21 cellular contexts compared by ENCODE assay signal in genomic region chr5:147397616-147398015, GRCh38.
A peak's percentile ranks its signal among the peaks of the same experiment; 100 is the strongest.
DNase-seq lines count a peak whose midpoint lies in the region; ATAC-seq and TF ChIP-seq lines count a peak whose summit lies in the region.
"Had no signal": no experiment of that assay in that cellular context is flagged by ENCODE, and none has a peak within 500 bp of the region (broad histone marks: within the 10 kb centered on the region; RNA-seq: fewer than 3 reads in every experiment).

No MANE protein-coding gene starts in this region.

- H3K36me3 ChIP-seq in H7 (replicated peaks; ENCODE audit: control insufficient read depth, insufficient read depth, low read length) = peaks cover 49% of the 10 kb centered on the region
- H3K36me3 ChIP-seq in OCI-LY1 (ENCODE audit: insufficient read depth, low read length) = no peaks in the 10 kb centered on the region

- no peaks in the 10 kb centered on the region for H3K36me3 Mint-ChIP-seq in effector memory CD8-positive, alpha-beta T cell (ENCODE audit: insufficient read depth)
- no peaks in the 10 kb centered on the region for H3K36me3 Mint-ChIP-seq in natural killer cell
- H3K36me3 Mint-ChIP-seq: T-cell had no signal

- H3K9me2 ChIP-seq in OCI-LY1 (ENCODE audit: low read depth, low read length) = no peaks in the 10 kb centered on the region

- H3K9ac ChIP-seq in OCI-LY1 (ENCODE audit: low read length) = no peak overlapping the region

- TF ChIP-seq CTCF in C4-2B (conservative IDR thresholded peaks at IDR 0.05) = peak; percentile 20
- TF ChIP-seq CTCF in OCI-LY1 (IDR thresholded peaks at IDR 0.05; ENCODE audit: low read length) = peak; percentile 25; the same call in 1 of the 2 replicates
- TF ChIP-seq CTCF in epithelial cell of proximal tubule (conservative IDR thresholded peaks at IDR 0.05; ENCODE audit: low read depth, low read length) = peak; percentile 26
- TF ChIP-seq CTCF in natural killer cell (IDR thresholded peaks at IDR 0.05) = no peak

- H3K4me3 ChIP-seq in H7 (ENCODE audit: insufficient read depth, low read depth, low read length) = no peak overlapping the region
- no peak overlapping the region for H3K4me3 ChIP-seq in OCI-LY1 (ENCODE audit: low read depth, low read length, poor library complexity, severe bottlenecking)
- H3K4me3 ChIP-seq in epithelial cell of proximal tubule (ENCODE audit: low read depth, low read length) = no peak overlapping the region

- H3K4me1 ChIP-seq in OCI-LY1 (ENCODE audit: insufficient read depth, low read length, severe bottlenecking) = no peaks in the 10 kb centered on the region

- H3K4me1 Mint-ChIP-seq in effector memory CD8-positive, alpha-beta T cell (ENCODE audit: low read depth in 2 of 2) = no peaks in the 10 kb centered on the region
- H3K4me1 Mint-ChIP-seq in natural killer cell = peaks cover 7 to 8% of the 10 kb centered on the region in 2 donors
- H3K4me1 Mint-ChIP-seq: activated B cell treated with CpG ODN at 0.5 μM for 24 hours, T-cell had no signal

- DNase-seq in H7 (peak; percentile 59), epithelial cell of proximal tubule (ENCODE audit: low read depth) (no peak), SKM-1 (lab: John Stamatoyannopoulos, UW; ENCODE audit: unreplicated experiment) (no peak), natural killer cell (no peak)
- DNase-seq in effector memory CD8-positive, alpha-beta T cell = no peak
- DNase-seq: activated B cell treated with CpG ODN at 0.5 μM for 24 hours; activated effector memory CD4-positive, alpha-beta T cell treated with anti-CD3 and anti-CD28 coated beads, Interleukin-2, amount 50 U/mL, for 16 hours; amygdala; DMS 273 treated with DMSO at 0.1 percent for 48 hours; head of caudate nucleus; kidney; NCI-H1930; NCI-H510A treated with DMSO at 0.1 percent for 48 hours; right cardiac atrium; stimulated activated CD4-positive, alpha-beta T cell treated with anti-CD3 and anti-CD28 coated beads, Interleukin-1b, Interleukin-23, amount 100 ng/mL, for 48 hours; substantia nigra; T-cell had no signal

- intact Hi-C loops in natural killer cell (cut with micrococcal nuclease) = no loop called here

- H2AFZ ChIP-seq in OCI-LY1 (ENCODE audit: low read length) = no peak overlapping the region

- H3K9me3 ChIP-seq in OCI-LY1 (ENCODE audit: low read length) = no peaks in the 10 kb centered on the region

- H3K27ac Mint-ChIP-seq in effector memory CD8-positive, alpha-beta T cell = no peak overlapping the region
- no peak overlapping the region for H3K27ac Mint-ChIP-seq in natural killer cell
- H3K27ac Mint-ChIP-seq: activated B cell treated with CpG ODN at 0.5 μM for 24 hours, T-cell had no signal

- H3K79me2 ChIP-seq in OCI-LY1 (ENCODE audit: insufficient read depth, low read length) = no peaks in the 10 kb centered on the region

- no peaks in the 10 kb centered on the region for H4K20me1 ChIP-seq in OCI-LY1 (ENCODE audit: insufficient read depth, low read length)

- H3K4me3 Mint-ChIP-seq in effector memory CD8-positive, alpha-beta T cell = no peak overlapping the region
- no peak overlapping the region for H3K4me3 Mint-ChIP-seq in natural killer cell
- H3K4me3 Mint-ChIP-seq: activated B cell treated with CpG ODN at 0.5 μM for 24 hours, T-cell had no signal

- H3K4me2 ChIP-seq in OCI-LY1 (ENCODE audit: low read length) = no peak overlapping the region

- H3K27me3 Mint-ChIP-seq in effector memory CD8-positive, alpha-beta T cell = peaks cover 12 to 20% of the 10 kb centered on the region in 2 donors
- peaks cover 3 to 5% of the 10 kb centered on the region in 2 donors for H3K27me3 Mint-ChIP-seq in natural killer cell (ENCODE audit: low read depth in 2 of 2)
- H3K27me3 Mint-ChIP-seq: T-cell had no signal

- H3K27me3 ChIP-seq in H7 (ENCODE audit: control insufficient read depth, insufficient read depth, low read length) (no peaks in the 10 kb centered on the region), OCI-LY1 (ENCODE audit: insufficient read depth, low read length) (no peaks in the 10 kb centered on the region)

- H3K27ac ChIP-seq in C4-2B = no peak overlapping the region
- H3K27ac ChIP-seq in OCI-LY1 (ENCODE audit: low read depth, low read length, poor library complexity, severe bottlenecking) = no peak overlapping the region
- H3K27ac ChIP-seq: epithelial cell of prostate had no signal

- no peaks in the 10 kb centered on the region for H3F3A ChIP-seq in OCI-LY1 (ENCODE audit: insufficient read depth, low read length)

- ATAC-seq in effector memory CD8-positive, alpha-beta T cell (replicated peaks) = no peak
- ATAC-seq in GM21786 (IDR thresholded peaks at IDR 0.05; ENCODE audit: unreplicated experiment) (no peak), natural killer cell (no peak)
- ATAC-seq: right cardiac atrium, T-cell had no signal

- H3K9me3 Mint-ChIP-seq in effector memory CD8-positive, alpha-beta T cell = no peaks in the 10 kb centered on the region
- H3K9me3 Mint-ChIP-seq in natural killer cell = no peaks in the 10 kb centered on the region
- H3K9me3 Mint-ChIP-seq: activated B cell treated with CpG ODN at 0.5 μM for 24 hours, T-cell had no signal
